Comparison of ENCODE assay signal across 8 cellular contexts in the genomic region with DNA sequence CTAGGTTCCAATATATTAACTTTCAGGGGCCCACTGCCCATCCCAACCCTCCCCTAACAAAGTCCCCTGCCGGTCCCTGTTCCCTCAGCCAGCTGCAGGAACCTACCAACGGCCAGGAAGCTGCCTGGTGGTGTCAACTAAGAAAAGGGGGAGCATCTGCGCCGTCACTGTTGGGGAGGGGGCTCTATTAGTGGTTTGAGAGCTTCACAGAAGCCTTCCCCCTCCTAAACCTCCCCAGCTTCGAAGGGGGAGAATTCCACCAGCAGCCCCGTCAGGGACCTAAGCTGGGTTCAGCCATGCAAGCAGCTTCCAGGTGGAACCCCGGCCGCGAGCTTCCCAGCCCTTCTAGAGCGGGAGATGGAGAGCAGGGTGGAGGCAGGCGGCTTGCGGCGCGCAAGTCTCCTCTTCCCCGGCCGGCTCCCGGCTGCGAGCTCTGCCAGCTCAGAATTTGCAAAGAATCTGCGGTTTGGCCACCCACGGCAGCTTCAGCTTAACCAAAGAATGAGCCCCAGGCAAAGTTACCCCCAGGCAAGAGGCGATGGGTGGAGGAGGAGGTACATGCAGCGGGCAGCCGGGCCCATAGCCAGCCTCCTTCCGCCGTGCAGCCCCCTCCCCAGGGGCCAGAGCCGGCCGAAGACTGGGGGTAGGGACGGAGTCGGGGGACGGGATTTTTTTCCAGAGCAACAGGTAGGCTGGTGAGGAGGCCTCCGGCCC. TPM values are rescaled to one million over a fixed set of nuclear protein-coding genes. Genes with fewer than 3 reads are reported as not detected.
DNase-seq lines count a peak whose midpoint lies in the region; ATAC-seq and TF ChIP-seq lines count a peak whose summit lies in the region.

No MANE protein-coding gene starts in this region.

- in situ Hi-C loops in ACHN (cut with HindIII; ENCODE audit: low pct_ligation_motif_present, low pct_unique_long_range_greater_than_20kb, low sequenced_read_pairs) = no loop called here

- peak overlapping the region; percentile 90 for H3K4me3 Mint-ChIP-seq in activated naive CD4-positive, alpha-beta T cell treated with anti-CD3 and anti-CD28 coated beads, Interleukin-2, amount 10 ng/mL, durations not matched to agents 7 days and 5 days

- intact Hi-C loops in prostate gland (cut with DNase I) = loop anchor here (5.0 kb wide), 3 partner anchors 33 to 77 kb away; a partner anchor contains a TSS

- peaks cover 18% of the 10 kb centered on the region for H3K36me3 ChIP-seq in cardiac muscle cell
- peaks cover 0 to 4% of the 10 kb centered on the region in 2 donors for H3K36me3 ChIP-seq in prostate gland

- peak overlapping the region; percentile 93 for H3K27ac Mint-ChIP-seq in activated naive CD4-positive, alpha-beta T cell treated with anti-CD3 and anti-CD28 coated beads, Interleukin-2, amount 10 ng/mL, durations not matched to agents 7 days and 5 days

- peak; percentile 19 for ATAC-seq in GM18870 (IDR thresholded peaks at IDR 0.05; ENCODE audit: unreplicated experiment)
- ATAC-seq in HG03378 (IDR thresholded peaks at IDR 0.05; ENCODE audit: unreplicated experiment) = peak; percentile 6

- TF ChIP-seq CTCF in cardiac muscle cell (IDR thresholded peaks at IDR 0.05; ENCODE audit: low read depth, low read length) (no peak), prostate gland (IDR thresholded peaks at IDR 0.05) (no peak)

- peak; percentile 92 for DNase-seq in ACHN
- peak; percentile 2 for DNase-seq in SHP77 treated with DMSO at 0.1 percent for 48 hours (lab: John Stamatoyannopoulos, UW)
- DNase-seq in activated naive CD4-positive, alpha-beta T cell treated with anti-CD3 and anti-CD28 coated beads, Interleukin-2, amount 10 ng/mL, durations not matched to agents 7 days and 5 days = peak; percentile 71
- peak; percentile 58 to 88 for DNase-seq in cardiac muscle cell (ENCODE audit: low read depth in 1 of 2, low spot score in 1 of 2)
- DNase-seq in prostate gland (ENCODE audit: low spot score) = peak; percentile 20
- peak; percentile 69 for DNase-seq in ureter (ENCODE audit: low spot score)

- H3K27ac ChIP-seq in cardiac muscle cell (peak overlapping the region; percentile 85), prostate gland (peak overlapping the region; percentile 72 to 79)

- peaks cover 21% of the 10 kb centered on the region for H3K4me1 Mint-ChIP-seq in activated naive CD4-positive, alpha-beta T cell treated with anti-CD3 and anti-CD28 coated beads, Interleukin-2, amount 10 ng/mL, durations not matched to agents 7 days and 5 days

- H3K27me3 Mint-ChIP-seq in activated naive CD4-positive, alpha-beta T cell treated with anti-CD3 and anti-CD28 coated beads, Interleukin-2, amount 10 ng/mL, durations not matched to agents 7 days and 5 days = no peaks in the 10 kb centered on the region

- no peaks in the 10 kb centered on the region for H3K9me3 Mint-ChIP-seq in activated naive CD4-positive, alpha-beta T cell treated with anti-CD3 and anti-CD28 coated beads, Interleukin-2, amount 10 ng/mL, durations not matched to agents 7 days and 5 days

- under 1% methylated on average over 25 of the region's 31 CpGs for WGBS in prostate gland

- peaks cover 29% of the 10 kb centered on the region for H3K36me3 Mint-ChIP-seq in activated naive CD4-positive, alpha-beta T cell treated with anti-CD3 and anti-CD28 coated beads, Interleukin-2, amount 10 ng/mL, durations not matched to agents 7 days and 5 days

- H3K9me3 ChIP-seq in cardiac muscle cell (ENCODE audit: low read depth) (no peaks in the 10 kb centered on the region), prostate gland (no peaks in the 10 kb centered on the region)

- peaks cover 8% of the 10 kb centered on the region for H3K4me1 ChIP-seq in cardiac muscle cell (ENCODE audit: low read depth)
- H3K4me1 ChIP-seq in prostate gland (replicated peaks) = no peaks in the 10 kb centered on the region

- H3K4me3 ChIP-seq in cardiac muscle cell (peak overlapping the region; percentile 45), prostate gland (peak overlapping the region; percentile 61 to 70)

- no peak for TF ChIP-seq POLR2A in prostate gland (IDR thresholded peaks at IDR 0.05)

- H3K27me3 ChIP-seq in cardiac muscle cell = no peaks in the 10 kb centered on the region
- no peaks in the 10 kb centered on the region for H3K27me3 ChIP-seq in prostate gland (replicated peaks; ENCODE audit: insufficient read depth)

- CTCF ChIA-PET in activated naive CD4-positive, alpha-beta T cell treated with anti-CD3 and anti-CD28 coated beads, Interleukin-2, amount 10 ng/mL, durations not matched to agents 7 days and 5 days (lab: Charles Lee) = interaction anchor here (1.0 to 3.6 kb wide), 10 partner anchors 11 to 273 kb away, joined by 3 to 17 read pairs (median 3); no protein-coding TSS in a partner anchor

RNA-seq across cellular contexts. Expression of a gene that starts 33.7 kb away (rescaled TPM):
- 67.5 and 69.8 TPM in 2 replicates for total RNA-seq in cardiac muscle cell
- 54.3 and 63.6 TPM in 2 replicates for polyA plus RNA-seq in cardiac muscle cell
- total RNA-seq in prostate gland = 10 to 100 TPM; 27.7 to 42.8 TPM
- total RNA-seq in ureter = 37.3 TPM

RNA-seq across cellular contexts. Expression of a gene that starts 58.5 kb away (rescaled TPM):
- 87.3 and 115 TPM in 2 replicates for total RNA-seq in cardiac muscle cell
- 46.1 and 50.9 TPM in 2 replicates for polyA plus RNA-seq in cardiac muscle cell
- total RNA-seq in prostate gland = 10 to 100 TPM in 1 of 2 donors, 1 to 10 TPM in 1; 8.7 to 54.5 TPM
- 28.9 TPM for total RNA-seq in ureter

Comparison
In these comparisons a context has a peak if more than half of its experiments do, and no peak if none do; other contexts are left out.
1. Peak in every context shown above with its lines: DNase-seq, ATAC-seq, H3K4me3 ChIP-seq and H3K27ac ChIP-seq.
2. DNase-seq: peak in every context shown above with its lines; median percentile 92 in ACHN; 73 in cardiac muscle cell; 71 in activated naive CD4-positive, alpha-beta T cell treated with anti-CD3 and anti-CD28 coated beads, Interleukin-2, amount 10 ng/mL, durations not matched to agents 7 days and 5 days; 69 in ureter; 20 in prostate gland; 2 in SHP77 treated with DMSO at 0.1 percent for 48 hours.